24 cellular contexts compared by ENCODE assay signal in the genomic region with DNA sequence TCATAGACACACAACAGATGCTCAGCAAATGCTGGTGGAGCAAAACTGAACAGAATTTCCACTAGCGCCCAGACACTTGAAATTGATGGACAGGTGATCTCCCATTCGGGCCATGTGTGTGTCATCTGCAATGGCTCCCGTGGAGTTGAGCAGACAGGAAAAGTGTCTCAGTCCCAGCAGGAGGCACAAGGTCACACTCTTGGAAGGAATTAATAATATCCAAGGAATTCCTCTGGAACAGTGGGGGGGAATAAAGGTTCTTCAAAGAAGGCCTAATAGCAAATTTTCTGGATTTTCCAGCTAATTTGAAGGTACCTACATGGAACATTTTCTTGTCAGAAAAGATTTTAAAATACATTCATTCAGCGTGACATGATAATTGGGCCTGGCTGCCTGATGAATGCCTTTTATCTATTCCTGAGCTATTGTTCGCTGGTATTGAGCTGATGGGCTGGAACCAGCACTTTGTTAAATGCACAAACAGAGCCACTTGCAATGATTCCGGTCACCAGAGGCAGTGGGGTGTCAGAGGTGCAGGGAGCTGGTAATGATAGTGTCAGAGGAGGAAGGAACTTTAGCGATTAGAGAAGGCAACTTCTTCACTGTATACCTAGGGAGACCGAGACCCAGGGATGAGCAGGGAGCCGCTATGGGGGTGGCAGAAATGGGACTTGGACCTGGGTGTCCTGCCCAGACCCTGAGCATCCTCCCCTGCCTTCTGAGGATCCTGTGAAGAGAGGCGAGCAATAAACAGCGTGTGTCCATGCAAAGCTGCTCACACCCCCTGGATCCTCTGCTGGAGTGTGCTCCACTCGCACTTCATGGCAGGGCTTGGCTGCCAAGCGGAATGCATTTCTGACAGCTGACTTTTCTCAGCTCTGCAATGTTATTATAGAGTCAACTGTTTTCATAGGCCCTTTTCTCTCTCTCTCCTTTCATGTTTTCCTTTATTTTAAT. TPM values are rescaled to one million over a fixed set of nuclear protein-coding genes. Genes with fewer than 3 reads are reported as not detected.
DNase-seq lines count a peak whose midpoint lies in the region; ATAC-seq, FAIRE-seq and TF ChIP-seq lines count a peak whose summit lies in the region.
"Had no signal": no experiment of that assay in that cellular context is flagged by ENCODE, and none has a peak within 500 bp of the region (broad histone marks: within the 10 kb centered on the region; RNA-seq: fewer than 3 reads in every experiment).

No MANE protein-coding gene starts in this region.

- H3K27me3 Mint-ChIP-seq in astrocyte (ENCODE audit: low read depth, unreplicated experiment) (peaks cover 12% of the 10 kb centered on the region), MCF 10A (ENCODE audit: insufficient read depth, unreplicated experiment) (no peaks in the 10 kb centered on the region)

- intact Hi-C loops in MCF 10A (cut with micrococcal nuclease), result loop anchor here (10.0 kb wide), 1 partner anchor 876 kb away; a partner anchor contains a TSS

- TF ChIP-seq CTCF in HEK293 (tag by site-specific recombination; IDR thresholded peaks at IDR 0.05) (no peak), astrocyte (IDR thresholded peaks at IDR 0.05; ENCODE audit: insufficient read depth, low read depth, low read length) (no peak), MCF 10A (IDR thresholded peaks at IDR 0.05; ENCODE audit: unreplicated experiment) (no peak)

- H3K36me3 ChIP-seq in HEK293 (ENCODE audit: control insufficient read depth in 2 of 2, insufficient read depth in 1 of 2, low read length in 2 of 2) (no peaks in the 10 kb centered on the region), astrocyte (ENCODE audit: insufficient read depth, low read length) (no peaks in the 10 kb centered on the region)
- H3K36me3 ChIP-seq: esophagus muscularis mucosa had no signal

- H3K4me2 ChIP-seq in astrocyte (ENCODE audit: low read length), result peak overlapping the region; percentile 64
- H3K4me2 ChIP-seq: KMS-11 had no signal

- H3K36me3 Mint-ChIP-seq in astrocyte (ENCODE audit: low read depth, unreplicated experiment) (no peaks in the 10 kb centered on the region), MCF 10A (ENCODE audit: insufficient read depth, unreplicated experiment) (no peaks in the 10 kb centered on the region)
- H3K36me3 Mint-ChIP-seq: activated naive CD8-positive, alpha-beta T cell treated with anti-CD3 and anti-CD28 coated beads for 36 hours; naive thymus-derived CD8-positive, alpha-beta T cell had no signal

- DNase-seq in A172 (ENCODE audit: low spot score), result peak; percentile 31
- DNase-seq in astrocyte (ENCODE audit: low read depth), result no peak
- peak; percentile 55 for DNase-seq in mesenteric fat pad (ENCODE audit: low spot score)
- no peak for DNase-seq in iPS-NIHi7 (ENCODE audit: extremely low spot score)
- DNase-seq in MCF 10A (ENCODE audit: unreplicated experiment), result no peak
- no peak for DNase-seq in NCI-H2196 treated with DMSO at 0.1 percent for 48 hours (lab: John Stamatoyannopoulos, UW; ENCODE audit: unreplicated experiment)
- DNase-seq: activated CD4-positive, alpha-beta memory T cell treated with anti-CD3 and anti-CD28 coated beads, Interleukin-2, amount 10 ng/mL, durations not matched to agents 7 days and 5 days; activated naive CD8-positive, alpha-beta T cell treated with anti-CD3 and anti-CD28 coated beads for 36 hours; activated T-cell treated with anti-CD3 and anti-CD28 coated beads, Interleukin-2, amount 50 U/mL, for 1 hour; AML-193; naive thymus-derived CD8-positive, alpha-beta T cell; NCI-H1105; NCI-H2171; SHP77 treated with DMSO at 0.1 percent for 48 hours; stimulated activated CD4-positive, alpha-beta T cell treated with anti-CD3 and anti-CD28 coated beads, Interleukin-12 subunit alpha, Interleukin-12 subunit beta, amount 100 ng/mL, for 4 hours; T-helper 1 cell had no signal

- no peaks in the 10 kb centered on the region for H3K4me1 ChIP-seq in HEK293 (ENCODE audit: control insufficient read depth, insufficient read depth, low read length)
- peaks cover 45% of the 10 kb centered on the region for H3K4me1 ChIP-seq in astrocyte (ENCODE audit: insufficient read depth, low read length)

- CTCF ChIA-PET in HEK293 (lab: Yijun Ruan, JAX) (interaction anchor here (0.5 to 2.9 kb wide), 12 partner anchors 10 to 960 kb away, joined by 3 to 33 read pairs (median 4); no protein-coding TSS in a partner anchor), MCF 10A (lab: Yijun Ruan, JAX) (interaction anchor here (0.5 to 2.5 kb wide), 8 partner anchors 97 to 447 kb away, joined by 3 to 11 read pairs (median 4); no protein-coding TSS in a partner anchor)

- H3K27me3 ChIP-seq in astrocyte (ENCODE audit: insufficient read depth, low read length), result no peaks in the 10 kb centered on the region
- H3K27me3 ChIP-seq: esophagus muscularis mucosa had no signal

- no peaks in the 10 kb centered on the region for H3K79me2 ChIP-seq in astrocyte (ENCODE audit: insufficient read depth, low read length)

- H3K9me3 ChIP-seq in HEK293 (ENCODE audit: control insufficient read depth, insufficient read depth, low read depth, low read length) (no peaks in the 10 kb centered on the region), astrocyte (ENCODE audit: insufficient read depth, low read depth, low read length) (no peaks in the 10 kb centered on the region)
- H3K9me3 ChIP-seq: esophagus muscularis mucosa had no signal

- FAIRE-seq in astrocyte (lab: Jason Lieb, UNC), result no peak
- FAIRE-seq: bronchial epithelial cell had no signal

- peak overlapping the region; percentile 31 for H2AFZ ChIP-seq in astrocyte (ENCODE audit: low read depth, low read length)

- H3K9me3 Mint-ChIP-seq in astrocyte (ENCODE audit: unreplicated experiment), result peaks cover 2% of the 10 kb centered on the region
- H3K9me3 Mint-ChIP-seq in MCF 10A (ENCODE audit: unreplicated experiment), result no peaks in the 10 kb centered on the region
- H3K9me3 Mint-ChIP-seq: activated CD4-positive, alpha-beta memory T cell treated with anti-CD3 and anti-CD28 coated beads, Interleukin-2, amount 10 ng/mL, durations not matched to agents 7 days and 5 days; activated naive CD8-positive, alpha-beta T cell treated with anti-CD3 and anti-CD28 coated beads for 36 hours; naive thymus-derived CD8-positive, alpha-beta T cell had no signal

- POLR2A ChIA-PET in HEK293 (lab: Yijun Ruan, JAX), result interaction anchor here (0.6 kb wide), 1 partner anchor 259 kb away, joined by 3 read pairs; a partner anchor contains a TSS
- POLR2A ChIA-PET in MCF 10A (lab: Yijun Ruan, JAX), result interaction anchor here (0.7 kb wide), 1 partner anchor 440 kb away, joined by 3 read pairs; no protein-coding TSS in a partner anchor

- BruUV-seq in MCF 10A (replicated peaks; lab: Mats Ljungman, UMichigan), result no TSS peak

- peak overlapping the region; percentile 9 for H3K9ac ChIP-seq in astrocyte (ENCODE audit: low read length)
- H3K9ac ChIP-seq: KMS-11 had no signal

- H4K20me1 ChIP-seq in astrocyte (ENCODE audit: insufficient read depth, low read length), result no peaks in the 10 kb centered on the region

- H3K4me1 Mint-ChIP-seq in astrocyte (ENCODE audit: low read depth, unreplicated experiment), result peaks cover 52% of the 10 kb centered on the region
- H3K4me1 Mint-ChIP-seq in MCF 10A (ENCODE audit: insufficient read depth, unreplicated experiment), result peaks cover 8% of the 10 kb centered on the region

- no peak overlapping the region for H3K4me3 ChIP-seq in HEK293 (ENCODE audit: low read depth, low read length)
- no peak overlapping the region for H3K4me3 ChIP-seq in astrocyte (ENCODE audit: insufficient read depth, low read depth, low read length)
- H3K4me3 ChIP-seq: esophagus muscularis mucosa, lung had no signal

- H3K27ac ChIP-seq in HEK293 (ENCODE audit: extremely low read depth, low read depth, low read length), result no peak overlapping the region
- H3K27ac ChIP-seq in astrocyte (ENCODE audit: low read depth, low read length), result peak overlapping the region; percentile 35
- H3K27ac ChIP-seq: esophagus muscularis mucosa, KMS-11, VCaP had no signal

- ATAC-seq in GM21390 (IDR thresholded peaks at IDR 0.05; ENCODE audit: unreplicated experiment), result no peak
- ATAC-seq: naive thymus-derived CD8-positive, alpha-beta T cell had no signal

- H3K4me3 Mint-ChIP-seq in astrocyte (ENCODE audit: unreplicated experiment) (no peak overlapping the region), MCF 10A (ENCODE audit: unreplicated experiment) (no peak overlapping the region)
- H3K4me3 Mint-ChIP-seq: activated CD4-positive, alpha-beta memory T cell treated with anti-CD3 and anti-CD28 coated beads, Interleukin-2, amount 10 ng/mL, durations not matched to agents 7 days and 5 days; activated naive CD8-positive, alpha-beta T cell treated with anti-CD3 and anti-CD28 coated beads for 36 hours; naive thymus-derived CD8-positive, alpha-beta T cell had no signal

- peak overlapping the region; percentile 15 for H3K27ac Mint-ChIP-seq in astrocyte (ENCODE audit: unreplicated experiment)
- no peak overlapping the region for H3K27ac Mint-ChIP-seq in MCF 10A (ENCODE audit: low read depth, unreplicated experiment)
- H3K27ac Mint-ChIP-seq: activated CD4-positive, alpha-beta memory T cell treated with anti-CD3 and anti-CD28 coated beads, Interleukin-2, amount 10 ng/mL, durations not matched to agents 7 days and 5 days; activated naive CD8-positive, alpha-beta T cell treated with anti-CD3 and anti-CD28 coated beads for 36 hours; progenitor cell of endocrine pancreas had no signal

TF ChIP-seq in HEK293, 187 proteins besides CTCF, POLR2A, EP300 and RAD21:
- TF ChIP-seq, protein P1, sequence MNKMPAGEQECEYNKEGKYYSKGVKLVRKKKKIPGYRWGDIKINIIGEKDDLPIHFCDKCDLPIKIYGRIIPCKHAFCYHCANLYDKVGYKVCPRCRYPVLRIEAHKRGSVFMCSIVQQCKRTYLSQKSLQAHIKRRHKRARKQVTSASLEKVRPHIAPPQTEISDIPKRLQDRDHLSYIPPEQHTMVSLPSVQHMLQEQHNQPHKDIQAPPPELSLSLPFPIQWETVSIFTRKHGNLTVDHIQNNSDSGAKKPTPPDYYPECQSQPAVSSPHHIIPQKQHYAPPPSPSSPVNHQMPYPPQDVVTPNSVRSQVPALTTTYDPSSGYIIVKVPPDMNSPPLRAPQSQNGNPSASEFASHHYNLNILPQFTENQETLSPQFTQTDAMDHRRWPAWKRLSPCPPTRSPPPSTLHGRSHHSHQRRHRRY (tag by site-specific recombination; IDR thresholded peaks at IDR 0.05), result no peak
- TF ChIP-seq ZIC2 (tag by site-specific recombination; IDR thresholded peaks at IDR 0.05) (peak; percentile 32; the same call in 1 of the 2 replicates), ZNF121 (tag by site-specific recombination; IDR thresholded peaks at IDR 0.05) (no peak), ZNF664 (tag by site-specific recombination; IDR thresholded peaks at IDR 0.05) (no peak)

RNA-seq across cellular contexts. Expression of a gene that starts 31.3 kb away (rescaled TPM):
- 23.0 and 26.1 TPM in 2 replicates for total RNA-seq in A172 (2014; rRNA removed; shearing (Covaris generic))
- 124 and 137 TPM in 2 replicates for total RNA-seq in astrocyte
- 26.3 TPM for total RNA-seq in mesenteric fat pad
- 17.5 and 26.2 TPM in 2 replicates for total RNA-seq in MCF 10A (2022)

Comparison
In these comparisons a context has a peak if more than half of its experiments do, and no peak if none do; other contexts are left out.
1. DNase-seq: peak in A172 (single experiment) and mesenteric fat pad (single experiment); none in astrocyte (single experiment), iPS-NIHi7 (single experiment), MCF 10A (single experiment) and NCI-H2196 treated with DMSO at 0.1 percent for 48 hours (single experiment).